Comparison of ENCODE assay signal across 8 cellular contexts in the genomic region with DNA sequence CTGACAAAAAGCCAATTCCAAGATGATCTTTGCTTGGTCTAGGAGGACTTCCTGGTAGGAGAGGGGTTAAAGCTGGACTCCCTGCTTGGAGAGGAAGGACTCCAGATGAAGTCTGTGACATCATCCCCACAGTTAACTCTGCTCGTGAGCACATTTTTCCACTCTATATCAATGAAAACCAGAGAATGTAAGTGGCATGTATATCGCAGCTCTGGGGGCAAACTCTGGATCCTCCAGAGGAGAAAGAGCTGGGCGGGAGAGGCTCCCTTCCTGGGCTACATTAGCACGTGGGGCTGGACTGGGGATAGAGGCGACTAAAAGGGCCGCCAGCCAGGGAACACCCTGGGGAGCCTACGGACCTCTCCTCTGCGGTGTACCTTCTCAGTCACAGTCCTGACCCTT. TPM values are rescaled to one million over a fixed set of nuclear protein-coding genes. Genes with fewer than 3 reads are reported as not detected.
DNase-seq lines count a peak whose midpoint lies in the region; ATAC-seq lines count a peak whose summit lies in the region.

No MANE protein-coding gene starts in this region.

- peaks cover 60% of the 10 kb centered on the region for H3K4me1 Mint-ChIP-seq in activated naive CD4-positive, alpha-beta T cell treated with anti-CD3 and anti-CD28 coated beads for 36 hours (ENCODE audit: low read depth)
- peaks cover 57 to 75% (median 59%) of the 10 kb centered on the region in 3 donors for H3K4me1 Mint-ChIP-seq in naive B cell

- H3K4me3 Mint-ChIP-seq in activated naive CD4-positive, alpha-beta T cell treated with anti-CD3 and anti-CD28 coated beads for 36 hours, result peak overlapping the region; percentile 88
- H3K4me3 Mint-ChIP-seq in naive B cell, result peak overlapping the region; percentile 81 to 95 (median 91)

- intact Hi-C loops in activated naive CD4-positive, alpha-beta T cell treated with anti-CD3 and anti-CD28 coated beads for 36 hours (cut with micrococcal nuclease), result loop anchor here (2.0 kb wide), 1 partner anchor 134 kb away; no protein-coding TSS in a partner anchor

- no peaks in the 10 kb centered on the region for H3K9me3 Mint-ChIP-seq in activated naive CD4-positive, alpha-beta T cell treated with anti-CD3 and anti-CD28 coated beads for 36 hours
- H3K9me3 Mint-ChIP-seq in naive B cell, result no peaks in the 10 kb centered on the region

- H3K27ac Mint-ChIP-seq in activated naive CD4-positive, alpha-beta T cell treated with anti-CD3 and anti-CD28 coated beads for 36 hours, result peak overlapping the region; percentile 89
- H3K27ac Mint-ChIP-seq in naive B cell, result peak overlapping the region; percentile 90 to 98 (median 94)

- peak overlapping the region; percentile 43 for H3K27ac ChIP-seq in adipose tissue (ENCODE audit: low read depth, low read length)

- WGBS in adipose tissue, 3 donors, result 19 to 73% (median 24%) methylated on average over 8 of the region's 8 CpGs

- peak; percentile 20 for ATAC-seq in HG03139 (IDR thresholded peaks at IDR 0.05; ENCODE audit: unreplicated experiment)
- ATAC-seq in naive B cell (ENCODE audit: low read depth in 2 of 2), result peak; percentile 9 to 22

- no peaks in the 10 kb centered on the region for H3K27me3 Mint-ChIP-seq in activated naive CD4-positive, alpha-beta T cell treated with anti-CD3 and anti-CD28 coated beads for 36 hours (ENCODE audit: low read depth)
- no peaks in the 10 kb centered on the region for H3K27me3 Mint-ChIP-seq in naive B cell

- DNase-seq in activated naive CD4-positive, alpha-beta T cell treated with anti-CD3 and anti-CD28 coated beads for 36 hours, result no peak
- no peak for DNase-seq in activated naive CD4-positive, alpha-beta T cell treated with anti-CD3 and anti-CD28 coated beads, Interleukin-2, amount 50 U/mL, for 16 hours
- DNase-seq in naive B cell, result no peak
- no peak for DNase-seq in A172 (ENCODE audit: low spot score)
- DNase-seq in activated CD8-positive, alpha-beta memory T cell treated with anti-CD3 and anti-CD28 coated beads, Interleukin-2, amount 50 U/mL, for 4 hours, result no peak
- no peak for DNase-seq in inferior parietal cortex (ENCODE audit: extremely low spot score)

- peaks cover 14% of the 10 kb centered on the region for H3K36me3 Mint-ChIP-seq in activated naive CD4-positive, alpha-beta T cell treated with anti-CD3 and anti-CD28 coated beads for 36 hours (ENCODE audit: low read depth)
- H3K36me3 Mint-ChIP-seq in naive B cell, result peaks cover 0 to 13% of the 10 kb centered on the region in 2 donors

- CTCF ChIA-PET in activated naive CD4-positive, alpha-beta T cell treated with anti-CD3 and anti-CD28 coated beads for 36 hours (lab: Charles Lee), result interaction anchor here (0.6 to 3.4 kb wide), 7 partner anchors 18 to 196 kb away, joined by 3 to 19 read pairs (median 4); a partner anchor contains a TSS

RNA-seq across cellular contexts. Expression of a gene that starts 34.1 kb away (rescaled TPM):
- total RNA-seq in activated naive CD4-positive, alpha-beta T cell treated with anti-CD3 and anti-CD28 coated beads for 36 hours, result 10 to 100 TPM; 14.8 TPM
- polyA plus RNA-seq in adipose tissue, result 10 to 100 TPM in 2 of 3 donors, 1 to 10 TPM in 1; 1.6 to 23.3 (median 19.7) TPM
- under 1 TPM in 3 of 6 donors, not detected in 3; 0.08 to 0.35 (median 0.23) TPM for polyA plus RNA-seq in naive B cell (ENCODE audit: low read depth in 6 of 6)
- total RNA-seq in A172 (2014; rRNA removed; shearing (Covaris generic)), result 7.3 and 12.5 TPM in 2 replicates

RNA-seq across cellular contexts. Expression of a gene that starts 47.2 kb away (rescaled TPM):
- total RNA-seq in activated naive CD4-positive, alpha-beta T cell treated with anti-CD3 and anti-CD28 coated beads for 36 hours, result 10 to 100 TPM; 22.7 to 24.7 TPM
- polyA plus RNA-seq in adipose tissue, result 10 to 100 TPM; 30.9 to 40.7 (median 38.7) TPM
- 10 to 100 TPM; 43.0 to 66.7 (median 58.3) TPM for polyA plus RNA-seq in naive B cell (ENCODE audit: low read depth in 6 of 6)
- total RNA-seq in A172 (2014; rRNA removed; shearing (Covaris generic)), result 104 and 128 TPM in 2 replicates

RNA-seq across cellular contexts. Expression of a gene that starts 59.1 kb away (rescaled TPM):
- 10 to 100 TPM; 31.1 to 34.1 TPM for total RNA-seq in activated naive CD4-positive, alpha-beta T cell treated with anti-CD3 and anti-CD28 coated beads for 36 hours
- 10 to 100 TPM; 15.4 to 34.0 (median 31.1) TPM for polyA plus RNA-seq in adipose tissue
- 10 to 100 TPM; 22.7 to 37.7 (median 29.7) TPM for polyA plus RNA-seq in naive B cell (ENCODE audit: low read depth in 6 of 6)
- total RNA-seq in A172 (2014; rRNA removed; shearing (Covaris generic)), result 31.2 and 33.2 TPM in 2 replicates
